1 cellular context compared by ENCODE assay signal in genomic region chr9:128771745-128772519, GRCh38.
TF ChIP-seq lines count a peak whose summit lies in the region.

Gene ZER1, minus strand, starts transcription at chr9:128771927. Its CDS starts 16,362 bp downstream, at chr9:128755565.

TF ChIP-seq in K562, 482 proteins besides CTCF, POLR2A, EP300 and RAD21 (continued from another document and continues in another):
- TF ChIP-seq ZNF395 (CRISPR knock-in tag; IDR thresholded peaks at IDR 0.05) (peak; percentile 85), SMAD2 (IDR thresholded peaks at IDR 0.05; ENCODE audit: low read depth, low read length) (no peak), MGA (IDR thresholded peaks at IDR 0.05) (no peak; the same call in none of the 2 replicates), SUPT5H (IDR thresholded peaks at IDR 0.05) (peak; percentile 82), CBX5 (IDR thresholded peaks at IDR 0.05; ENCODE audit: borderline replicate concordance, low read depth) (no peak), CHCHD3 (CRISPR knock-in tag; IDR thresholded peaks at IDR 0.05) (no peak), ZEB2 (IDR thresholded peaks at IDR 0.05) (peak; percentile 94), ZBTB1 (CRISPR knock-in tag; IDR thresholded peaks at IDR 0.05; ENCODE audit: borderline replicate concordance, low read depth) (peak; percentile 78; the same call in 1 of the 2 replicates), ZC3H8 (IDR thresholded peaks at IDR 0.05) (no peak), RFX5 (IDR thresholded peaks at IDR 0.05; ENCODE audit: low read depth, low read length) (no peak; the same call in 1 of the 2 replicates), ZNF280A (IDR thresholded peaks at IDR 0.05; ENCODE audit: low read depth, partially characterized antibody) (no peak), MAFG (tag; conservative IDR thresholded peaks at IDR 0.05) (no peak), TAL1 (IDR thresholded peaks at IDR 0.05) (no peak), SMC3 (conservative IDR thresholded peaks at IDR 0.05; ENCODE audit: insufficient read depth, low read depth, low read length) (no peak), ZNF668 (CRISPR knock-in tag; IDR thresholded peaks at IDR 0.05) (no peak), RBBP5 (IDR thresholded peaks at IDR 0.05; ENCODE audit: borderline replicate concordance, insufficient read depth, low read length, poor library complexity, severe bottlenecking) (peak; percentile 77), IRF1 (CRISPR knock-in tag; IDR thresholded peaks at IDR 0.05; ENCODE audit: borderline replicate concordance) (no peak), SRSF9 (IDR thresholded peaks at IDR 0.05; ENCODE audit: borderline replicate concordance, low read depth, low read length) (no peak), KAT7 (CRISPR knock-in tag; IDR thresholded peaks at IDR 0.05; ENCODE audit: borderline replicate concordance) (peak; percentile 96), NCOR1 (IDR thresholded peaks at IDR 0.05) (peak; percentile 66), RERE (CRISPR knock-in tag; IDR thresholded peaks at IDR 0.05; ENCODE audit: borderline replicate concordance) (no peak; the same call in 1 of the 2 replicates), ZNF165 (CRISPR knock-in tag; IDR thresholded peaks at IDR 0.05; ENCODE audit: borderline replicate concordance) (no peak), TAF15 (IDR thresholded peaks at IDR 0.05; ENCODE audit: low read depth, low read length) (no peak), GATAD2A (IDR thresholded peaks at IDR 0.05) (no peak), HMBOX1 (IDR thresholded peaks at IDR 0.05) (no peak), POLR3G (IDR thresholded peaks at IDR 0.05; ENCODE audit: extremely low read depth, insufficient read length, insufficient replicate concordance) (no peak), ZSCAN29 (IDR thresholded peaks at IDR 0.05) (no peak), YY1 (IDR thresholded peaks at IDR 0.05; ENCODE audit: borderline replicate concordance in 1 of 3, control insufficient read depth in 1 of 3, extremely low read depth in 1 of 3, insufficient read depth in 3 of 3, insufficient read length in 1 of 3, insufficient replicate concordance in 2 of 3, low read depth in 1 of 3, low read length in 2 of 3) (peak in 2 of 3 experiments; percentile 80 to 83), ZNF12 (CRISPR knock-in tag; IDR thresholded peaks at IDR 0.05) (no peak), FUS (optimal IDR thresholded peaks at IDR 0.05; ENCODE audit: low read depth, low read length) (peak; percentile 86), CBX8 (IDR thresholded peaks at IDR 0.05; ENCODE audit: borderline replicate concordance, extremely low read depth, low read depth, low read length, poor library complexity, severe bottlenecking) (no peak), POLR2AphosphoS2 (IDR thresholded peaks at IDR 0.05; ENCODE audit: low read length) (no peak), E2F3 (CRISPR knock-in tag; IDR thresholded peaks at IDR 0.05) (no peak), ZNF354B (CRISPR knock-in tag; IDR thresholded peaks at IDR 0.05) (no peak), HMGXB4 (CRISPR knock-in tag; IDR thresholded peaks at IDR 0.05) (no peak)
